Comparison of ENCODE assay signal across 22 cellular contexts in the genomic region with DNA sequence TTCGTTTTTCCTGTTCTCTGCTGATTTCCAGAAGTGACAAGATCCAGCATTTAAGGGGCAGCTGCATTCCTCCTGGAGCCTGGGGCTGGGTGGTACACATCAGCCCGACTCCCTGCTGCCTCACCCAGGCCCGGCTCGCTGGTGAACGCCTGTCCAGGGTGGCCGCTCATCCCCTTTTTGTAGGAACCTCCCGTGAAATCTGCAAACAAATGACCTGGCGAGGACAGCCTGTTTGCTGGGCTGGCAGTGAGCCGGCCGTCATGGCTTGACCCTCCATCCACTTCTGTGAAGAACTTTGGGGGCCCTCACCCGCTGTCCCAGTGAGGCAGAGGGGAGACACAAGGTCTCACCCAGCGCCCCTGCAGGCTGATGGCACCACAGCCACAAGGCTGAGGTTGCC. TPM values are rescaled to one million over a fixed set of nuclear protein-coding genes. Genes with fewer than 3 reads are reported as not detected.
DNase-seq lines count a peak whose midpoint lies in the region; ATAC-seq and TF ChIP-seq lines count a peak whose summit lies in the region.
"Had no signal": no experiment of that assay in that cellular context is flagged by ENCODE, and none has a peak within 500 bp of the region (broad histone marks: within the 10 kb centered on the region; RNA-seq: fewer than 3 reads in every experiment).

No MANE protein-coding gene starts in this region.

- no peak overlapping the region for H3K4me3 Mint-ChIP-seq in activated naive CD4-positive, alpha-beta T cell treated with anti-CD3 and anti-CD28 coated beads for 36 hours
- H3K4me3 Mint-ChIP-seq in activated T-helper 17 cell treated with anti-CD3 and anti-CD28 coated beads, Interleukin-2, amount 50 U/mL, for 72 hours: no peak overlapping the region
- H3K4me3 Mint-ChIP-seq: CD4-positive, alpha-beta T cell; natural killer cell treated with Interleukin-12 subunit alpha and Interleukin-12 subunit beta and Interleukin-15 and Interleukin-18, amount 100 ng/mL, for 72 hours; stimulated activated memory B cell treated with anti-CD40 and anti-IgM and Interleukin-4, amounts not matched to agents 10 μg/mL and 1 μg/mL and 100 μg/mL, for 72 hours had no signal

- no peaks in the 10 kb centered on the region for H3K4me1 Mint-ChIP-seq in activated naive CD4-positive, alpha-beta T cell treated with anti-CD3 and anti-CD28 coated beads for 36 hours (ENCODE audit: low read depth)
- H3K4me1 Mint-ChIP-seq in activated T-helper 17 cell treated with anti-CD3 and anti-CD28 coated beads, Interleukin-2, amount 50 U/mL, for 72 hours: no peaks in the 10 kb centered on the region

- no peaks in the 10 kb centered on the region for H3K27me3 ChIP-seq in suprapubic skin
- H3K27me3 ChIP-seq: cardiac muscle cell, SJSA1, tibial nerve had no signal

- H3K4me1 ChIP-seq in suprapubic skin: no peaks in the 10 kb centered on the region
- H3K4me1 ChIP-seq: psoas muscle, SJSA1, tibial nerve had no signal

- H3K9me3 ChIP-seq in suprapubic skin: no peaks in the 10 kb centered on the region
- H3K9me3 ChIP-seq: psoas muscle, SJSA1, tibial nerve had no signal

- peaks cover 98% of the 10 kb centered on the region for H3K36me3 ChIP-seq in suprapubic skin

- H3K27ac Mint-ChIP-seq in activated naive CD4-positive, alpha-beta T cell treated with anti-CD3 and anti-CD28 coated beads for 36 hours: no peak overlapping the region
- H3K27ac Mint-ChIP-seq in activated T-helper 17 cell treated with anti-CD3 and anti-CD28 coated beads, Interleukin-2, amount 50 U/mL, for 72 hours: peak overlapping the region; percentile 48
- H3K27ac Mint-ChIP-seq: CD4-positive, alpha-beta T cell; natural killer cell treated with Interleukin-12 subunit alpha and Interleukin-12 subunit beta and Interleukin-15 and Interleukin-18, amount 100 ng/mL, for 72 hours; stimulated activated memory B cell treated with anti-CD40 and anti-IgM and Interleukin-4, amounts not matched to agents 10 μg/mL and 1 μg/mL and 100 μg/mL, for 72 hours had no signal

- WGBS in suprapubic skin: 98% methylated on average over 9 of the region's 12 CpGs

- TF ChIP-seq POLR2A in suprapubic skin (IDR thresholded peaks at IDR 0.05): no peak

- DNase-seq in activated naive CD4-positive, alpha-beta T cell treated with anti-CD3 and anti-CD28 coated beads, Interleukin-2, amount 50 U/mL, for 16 hours: peak; percentile 4
- no peak for DNase-seq in activated naive CD4-positive, alpha-beta T cell treated with anti-CD3 and anti-CD28 coated beads for 36 hours
- DNase-seq in left lobe of liver (ENCODE audit: low spot score) (peak; percentile 37), suprapubic skin (ENCODE audit: low spot score in 2 of 2) (peak; percentile 38 to 74), SHP77 treated with DMSO at 0.1 percent for 48 hours (lab: John Stamatoyannopoulos, UW) (no peak), NCI-H1930 (lab: John Stamatoyannopoulos, UW) (no peak)
- DNase-seq: effector memory CD4-positive, alpha-beta T cell; KG1; mesendoderm; NCI-H2081 treated with DMSO at 0.1 percent for 48 hours; NCI-H524 treated with DMSO at 0.1 percent for 48 hours; stimulated activated CD4-positive, alpha-beta T cell treated with anti-CD3 and anti-CD28 coated beads, Interleukin-12 subunit alpha, Interleukin-12 subunit beta, amount 100 ng/mL, for 4 hours had no signal

- no peak overlapping the region for H3K4me3 ChIP-seq in suprapubic skin
- H3K4me3 ChIP-seq: cardiac muscle cell, psoas muscle, SJSA1, tibial nerve had no signal

- H3K36me3 Mint-ChIP-seq in activated naive CD4-positive, alpha-beta T cell treated with anti-CD3 and anti-CD28 coated beads for 36 hours (ENCODE audit: low read depth): peaks cover 11% of the 10 kb centered on the region
- peaks cover 45% of the 10 kb centered on the region for H3K36me3 Mint-ChIP-seq in activated T-helper 17 cell treated with anti-CD3 and anti-CD28 coated beads, Interleukin-2, amount 50 U/mL, for 72 hours (ENCODE audit: low read depth)

- H3K27me3 Mint-ChIP-seq in activated naive CD4-positive, alpha-beta T cell treated with anti-CD3 and anti-CD28 coated beads for 36 hours (ENCODE audit: low read depth): no peaks in the 10 kb centered on the region
- H3K27me3 Mint-ChIP-seq in activated T-helper 17 cell treated with anti-CD3 and anti-CD28 coated beads, Interleukin-2, amount 50 U/mL, for 72 hours: no peaks in the 10 kb centered on the region
- H3K27me3 Mint-ChIP-seq: CD4-positive, alpha-beta T cell; natural killer cell treated with Interleukin-12 subunit alpha and Interleukin-12 subunit beta and Interleukin-15 and Interleukin-18, amount 100 ng/mL, for 72 hours; stimulated activated memory B cell treated with anti-CD40 and anti-IgM and Interleukin-4, amounts not matched to agents 10 μg/mL and 1 μg/mL and 100 μg/mL, for 72 hours had no signal

- no peaks in the 10 kb centered on the region for H3K9me3 Mint-ChIP-seq in activated naive CD4-positive, alpha-beta T cell treated with anti-CD3 and anti-CD28 coated beads for 36 hours
- no peaks in the 10 kb centered on the region for H3K9me3 Mint-ChIP-seq in activated T-helper 17 cell treated with anti-CD3 and anti-CD28 coated beads, Interleukin-2, amount 50 U/mL, for 72 hours
- H3K9me3 Mint-ChIP-seq: CD4-positive, alpha-beta T cell; natural killer cell treated with Interleukin-12 subunit alpha and Interleukin-12 subunit beta and Interleukin-15 and Interleukin-18, amount 100 ng/mL, for 72 hours; stimulated activated memory B cell treated with anti-CD40 and anti-IgM and Interleukin-4, amounts not matched to agents 10 μg/mL and 1 μg/mL and 100 μg/mL, for 72 hours had no signal

- intact Hi-C loops in activated naive CD4-positive, alpha-beta T cell treated with anti-CD3 and anti-CD28 coated beads for 36 hours (cut with micrococcal nuclease): no loop called here

- H3K27ac ChIP-seq in suprapubic skin: no peak overlapping the region
- H3K27ac ChIP-seq: cardiac muscle cell, psoas muscle, SJSA1, tibial nerve had no signal

- no peak for TF ChIP-seq CTCF in suprapubic skin (IDR thresholded peaks at IDR 0.05)

- CTCF ChIA-PET in activated naive CD4-positive, alpha-beta T cell treated with anti-CD3 and anti-CD28 coated beads for 36 hours (lab: Charles Lee): no interaction called here

- ATAC-seq in activated T-helper 17 cell treated with anti-CD3 and anti-CD28 coated beads, Interleukin-2, amount 50 U/mL, for 72 hours (replicated peaks): no peak
- ATAC-seq in left lobe of liver: no peak
- ATAC-seq in HG02938 (IDR thresholded peaks at IDR 0.05; ENCODE audit: unreplicated experiment): no peak
- ATAC-seq: activated CD4-positive, CD25-positive, alpha-beta regulatory T cell treated with anti-CD3 and anti-CD28 coated beads, Interleukin-2, amount 50 U/mL, for 24 hours; natural killer cell treated with Interleukin-12 subunit alpha and Interleukin-12 subunit beta and Interleukin-15 and Interleukin-18, amount 100 ng/mL, for 72 hours; psoas muscle; stimulated activated memory B cell treated with anti-CD40 and anti-IgM and Interleukin-4, amounts not matched to agents 10 μg/mL and 1 μg/mL and 100 μg/mL, for 72 hours had no signal

- no peak for TF ChIP-seq EP300 in suprapubic skin (IDR thresholded peaks at IDR 0.05)

RNA-seq across cellular contexts. Expression of gene PYGB, which starts 39.0 kb away (rescaled TPM):
- total RNA-seq in activated naive CD4-positive, alpha-beta T cell treated with anti-CD3 and anti-CD28 coated beads for 36 hours: 10 to 100 TPM; 19.6 to 20.0 TPM
- total RNA-seq in activated T-helper 17 cell treated with anti-CD3 and anti-CD28 coated beads, Interleukin-2, amount 50 U/mL, for 72 hours: 10 to 100 TPM; 15.4 to 27.0 TPM
- total RNA-seq in left lobe of liver (10.3 TPM), suprapubic skin (100 to 1,000 TPM; 142 to 247 (median 198) TPM)

Comparison
In these comparisons a context has a peak if more than half of its experiments do, and no peak if none do; other contexts are left out.
1. DNase-seq: peak in activated naive CD4-positive, alpha-beta T cell treated with anti-CD3 and anti-CD28 coated beads, Interleukin-2, amount 50 U/mL, for 16 hours (single experiment), left lobe of liver (single experiment) and suprapubic skin (2 of 2); none in activated naive CD4-positive, alpha-beta T cell treated with anti-CD3 and anti-CD28 coated beads for 36 hours (single experiment), SHP77 treated with DMSO at 0.1 percent for 48 hours (single experiment) and NCI-H1930 (0 of 2).
2. RNA of gene PYGB, which starts 39.0 kb away (total RNA-seq): 142 to 247 TPM in suprapubic skin; 15.4 to 27.0 TPM in activated T-helper 17 cell treated with anti-CD3 and anti-CD28 coated beads, Interleukin-2, amount 50 U/mL, for 72 hours, 19.6 to 20.0 TPM in activated naive CD4-positive, alpha-beta T cell treated with anti-CD3 and anti-CD28 coated beads for 36 hours and 10.3 TPM in left lobe of liver (single experiment); every median in the first group is over 4 times any median in the second.